8 cellular contexts compared by ENCODE assay signal in genomic region chr5:158074992-158075769, GRCh38.
DNase-seq lines count a peak whose midpoint lies in the region; ATAC-seq and TF ChIP-seq lines count a peak whose summit lies in the region.

No MANE protein-coding gene starts in this region.

- CTCF ChIA-PET in BJ (lab: Yijun Ruan, JAX): interaction anchor here (0.6 to 1.8 kb wide), 35 partner anchors 8 to 1058 kb away, joined by 3 to 29 read pairs (median 4); partner anchors contain the start of gene EBF1
- CTCF ChIA-PET in SK-N-SH (lab: Yijun Ruan, JAX): interaction anchor here (0.6 to 2.7 kb wide), 74 partner anchors 10 to 1213 kb away, joined by 3 to 80 read pairs (median 4); no protein-coding TSS in a partner anchor

- WGBS in SK-N-SH (ENCODE audit: low lambda C conversion rate): 23% methylated on average over 12 of the region's 12 CpGs

- no peaks in the 10 kb centered on the region for H3K9me3 ChIP-seq in SK-N-SH

- H3K27me3 ChIP-seq in BJ (ENCODE audit: control insufficient read depth, insufficient read depth, low read length): no peaks in the 10 kb centered on the region
- peaks cover 2% of the 10 kb centered on the region; the same call in 1 of the 2 replicates for H3K27me3 ChIP-seq in SK-N-SH (ENCODE audit: insufficient read depth)
- H3K27me3 ChIP-seq in rectal smooth muscle tissue (ENCODE audit: control insufficient read depth, insufficient read depth, low read length): no peaks in the 10 kb centered on the region

- TF ChIP-seq EP300 in SK-N-SH (IDR thresholded peaks at IDR 0.05; ENCODE audit: borderline replicate concordance in 1 of 2, low read depth in 1 of 2, low read length in 1 of 2): peak in 1 of 2 experiments; percentile 43; a peak in 1 of 4 replicates

- H2AFZ ChIP-seq in SK-N-SH (ENCODE audit: low read depth): peak overlapping the region; percentile 31

- H3K27ac ChIP-seq in SK-N-SH (ENCODE audit: low read depth in 2 of 2, low read length in 1 of 2) (peak overlapping the region in 1 of 2 experiments; percentile 55; a peak in 1 of 4 replicates), rectal smooth muscle tissue (ENCODE audit: low read depth, low read length) (no peak overlapping the region)

- H3K79me2 ChIP-seq in SK-N-SH (ENCODE audit: insufficient read depth): no peaks in the 10 kb centered on the region

- no peaks in the 10 kb centered on the region for H3K9me2 ChIP-seq in SK-N-SH

- ATAC-seq in GM19397 (IDR thresholded peaks at IDR 0.05; ENCODE audit: unreplicated experiment) (peak; percentile 66), left ventricle myocardium superior (peak; percentile 88), HG03571 (IDR thresholded peaks at IDR 0.05; ENCODE audit: unreplicated experiment) (no peak)

- TF ChIP-seq CTCF in BJ (IDR thresholded peaks at IDR 0.05; ENCODE audit: insufficient read depth, low read depth, low read length): peak; percentile 92
- peak; percentile 89 for TF ChIP-seq CTCF in SK-N-SH (IDR thresholded peaks at IDR 0.05)

- no peaks in the 10 kb centered on the region for H3F3A ChIP-seq in SK-N-SH (replicated peaks; ENCODE audit: insufficient read depth)

- DNase-seq in BJ (ENCODE audit: low read depth) (no peak), LoVo (ENCODE audit: low spot score) (peak; percentile 46), SK-N-SH (peak; percentile 61), amniotic stem cell (lab: John Stamatoyannopoulos, UW) (peak; percentile 74), left ventricle myocardium superior (peak; percentile 56)

- intact Hi-C loops in left ventricle myocardium superior (cut with micrococcal nuclease): no loop called here

- POLR2A ChIA-PET in BJ (lab: Charles Lee) (no interaction called here), SK-N-SH (lab: Yijun Ruan, JAX) (no interaction called here)

- H3K4me1 ChIP-seq in SK-N-SH (ENCODE audit: control insufficient read depth in 1 of 2, insufficient read depth in 2 of 2, low read depth in 1 of 2, low read length in 1 of 2) (peaks cover 0 to 3% of the 10 kb centered on the region in 2 experiments; a peak in 2 of 4 replicates), rectal smooth muscle tissue (ENCODE audit: control insufficient read depth, insufficient read depth, low read length) (no peaks in the 10 kb centered on the region)

- H3K36me3 ChIP-seq in BJ (ENCODE audit: control insufficient read depth, insufficient read depth, low read length) (no peaks in the 10 kb centered on the region), SK-N-SH (replicated peaks in 1 of 2; ENCODE audit: control insufficient read depth in 1 of 2, insufficient read depth in 2 of 2, low read length in 1 of 2) (no peaks in the 10 kb centered on the region), rectal smooth muscle tissue (ENCODE audit: control insufficient read depth, insufficient read depth, low read length) (no peaks in the 10 kb centered on the region)

- no peak overlapping the region for H3K4me2 ChIP-seq in SK-N-SH

- H3K9ac ChIP-seq in SK-N-SH (peak overlapping the region; percentile 27), rectal smooth muscle tissue (ENCODE audit: low read length) (no peak overlapping the region)

- H4K20me1 ChIP-seq in SK-N-SH (ENCODE audit: insufficient read depth): no peaks in the 10 kb centered on the region

- peak; percentile 83 for TF ChIP-seq RAD21 in SK-N-SH (IDR thresholded peaks at IDR 0.05; ENCODE audit: low read length)

- H3K4me3 ChIP-seq in BJ (ENCODE audit: low read depth, low read length) (no peak overlapping the region), SK-N-SH (ENCODE audit: low read depth in 2 of 2, low read length in 1 of 2) (no peak overlapping the region; a peak in 1 of 4 replicates), rectal smooth muscle tissue (ENCODE audit: low read length) (peak overlapping the region; percentile 40)

TF ChIP-seq in SK-N-SH, 30 proteins besides CTCF, POLR2A, EP300 and RAD21 (continues in another document):
- TF ChIP-seq RXRA (IDR thresholded peaks at IDR 0.05; ENCODE audit: borderline replicate concordance, low read depth) (no peak), FOSL2 (IDR thresholded peaks at IDR 0.05; ENCODE audit: borderline replicate concordance, low read depth) (no peak), FOXJ3 (CRISPR knock-in tag; IDR thresholded peaks at IDR 0.05) (no peak), GATA2 (CRISPR knock-in tag; IDR thresholded peaks at IDR 0.05) (peak; percentile 35; the same call in 1 of the 2 replicates), REST (IDR thresholded peaks at IDR 0.05; ENCODE audit: low read depth, low read length) (no peak), USF2 (IDR thresholded peaks at IDR 0.05; ENCODE audit: borderline replicate concordance, low read depth, low read length) (no peak), TEAD4 (IDR thresholded peaks at IDR 0.05; ENCODE audit: borderline replicate concordance, insufficient read depth) (no peak), MEF2A (IDR thresholded peaks at IDR 0.05; ENCODE audit: borderline replicate concordance, low read depth) (no peak), USF1 (IDR thresholded peaks at IDR 0.05; ENCODE audit: borderline replicate concordance, low read depth) (no peak), FOXM1 (IDR thresholded peaks at IDR 0.05; ENCODE audit: low read depth) (no peak), SMC3 (IDR thresholded peaks at IDR 0.05; ENCODE audit: low read depth, low read length) (peak; percentile 74), NFIC (IDR thresholded peaks at IDR 0.05; ENCODE audit: borderline replicate concordance) (no peak), ZBTB33 (IDR thresholded peaks at IDR 0.05; ENCODE audit: borderline replicate concordance, low read depth) (no peak), CHD2 (IDR thresholded peaks at IDR 0.05; ENCODE audit: low read length, partially characterized antibody) (no peak), POLR2AphosphoS5 (IDR thresholded peaks at IDR 0.05; ENCODE audit: low read depth, low read length) (no peak), GABPA (IDR thresholded peaks at IDR 0.05; ENCODE audit: low read depth) (no peak), MAX (IDR thresholded peaks at IDR 0.05; ENCODE audit: low read depth) (no peak), RFX5 (IDR thresholded peaks at IDR 0.05; ENCODE audit: low read length) (no peak), TCF12 (IDR thresholded peaks at IDR 0.05) (no peak), YY1 (IDR thresholded peaks at IDR 0.05; ENCODE audit: low read depth) (no peak), ELF1 (IDR thresholded peaks at IDR 0.05) (no peak)
